ENCODE assay signal across 8 cellular contexts in genomic region chr15:50135123-50135541, GRCh38. TPM values are rescaled to one million over a fixed set of nuclear protein-coding genes. Genes with fewer than 3 reads are reported as not detected.
A peak's percentile ranks its signal among the peaks of the same experiment; 100 is the strongest.
DNase-seq lines count a peak whose midpoint lies in the region; ATAC-seq and TF ChIP-seq lines count a peak whose summit lies in the region.

No MANE protein-coding gene starts in this region.

- peaks cover 4 to 6% of the 10 kb centered on the region in 2 donors for H3K9me3 Mint-ChIP-seq in stimulated activated naive B cell treated with anti-CD40 and anti-IgM and Interleukin-4, amounts not matched to agents 10 μg/mL and 1 μg/mL and 100 μg/mL, for 72 hours
- H3K9me3 Mint-ChIP-seq in mesothelial cell of epicardium = no peaks in the 10 kb centered on the region

- H3K27ac ChIP-seq in ascending aorta = peak overlapping the region in 1 of 2 donors; percentile 68

- H3K27me3 Mint-ChIP-seq in stimulated activated naive B cell treated with anti-CD40 and anti-IgM and Interleukin-4, amounts not matched to agents 10 μg/mL and 1 μg/mL and 100 μg/mL, for 72 hours = no peaks in the 10 kb centered on the region
- H3K27me3 Mint-ChIP-seq in mesothelial cell of epicardium (ENCODE audit: low read depth) = no peaks in the 10 kb centered on the region

- H3K9me3 ChIP-seq in adipocyte (ENCODE audit: control insufficient read depth, low read length) (no peaks in the 10 kb centered on the region), ascending aorta (no peaks in the 10 kb centered on the region)

- peak overlapping the region; percentile 95 for H3K27ac Mint-ChIP-seq in stimulated activated naive B cell treated with anti-CD40 and anti-IgM and Interleukin-4, amounts not matched to agents 10 μg/mL and 1 μg/mL and 100 μg/mL, for 72 hours
- no peak overlapping the region for H3K27ac Mint-ChIP-seq in mesothelial cell of epicardium

- H3K4me3 ChIP-seq in adipocyte (ENCODE audit: low read length) = peak overlapping the region; percentile 0
- no peak overlapping the region for H3K4me3 ChIP-seq in ascending aorta

- H3K36me3 ChIP-seq in adipocyte (ENCODE audit: control insufficient read depth, insufficient read depth, low read length, severe bottlenecking) (no peaks in the 10 kb centered on the region), ascending aorta (no peaks in the 10 kb centered on the region)

- H3K4me1 Mint-ChIP-seq in stimulated activated naive B cell treated with anti-CD40 and anti-IgM and Interleukin-4, amounts not matched to agents 10 μg/mL and 1 μg/mL and 100 μg/mL, for 72 hours = peaks cover 25 to 27% of the 10 kb centered on the region in 2 donors
- peaks cover 11% of the 10 kb centered on the region for H3K4me1 Mint-ChIP-seq in mesothelial cell of epicardium

- intact Hi-C loops in ascending aorta (cut with DNase I) = no loop called here

- no peak for TF ChIP-seq CTCF in mesothelial cell of epicardium (IDR thresholded peaks at IDR 0.05; ENCODE audit: unreplicated experiment)
- TF ChIP-seq CTCF in ascending aorta (IDR thresholded peaks at IDR 0.05) = no peak

- peaks cover 43% of the 10 kb centered on the region for H3K4me1 ChIP-seq in adipocyte (ENCODE audit: control insufficient read depth, insufficient read depth, low read length)
- peaks cover 0 to 9% of the 10 kb centered on the region in 2 donors for H3K4me1 ChIP-seq in ascending aorta

- peak; percentile 3 to 8 for DNase-seq in activated CD4-positive, alpha-beta T cell treated with anti-CD3 and anti-CD28 coated beads for 4 hours
- no peak for DNase-seq in activated CD4-positive, alpha-beta T cell treated with anti-CD3 and anti-CD28 coated beads for 1 hour
- DNase-seq in adipocyte (ENCODE audit: low read depth) = no peak
- DNase-seq in stimulated activated naive B cell treated with anti-CD40 and anti-IgM and Interleukin-4, amounts not matched to agents 10 μg/mL and 1 μg/mL and 100 μg/mL, for 72 hours = peak; percentile 63
- no peak for DNase-seq in mesothelial cell of epicardium (ENCODE audit: low spot score in 2 of 2, unreplicated experiment in 2 of 2)
- DNase-seq in DMS153 (lab: John Stamatoyannopoulos, UW) = no peak
- DNase-seq in ascending aorta (ENCODE audit: low spot score in 2 of 2) = no peak

- H3K36me3 Mint-ChIP-seq in stimulated activated naive B cell treated with anti-CD40 and anti-IgM and Interleukin-4, amounts not matched to agents 10 μg/mL and 1 μg/mL and 100 μg/mL, for 72 hours = peaks cover 0 to 2% of the 10 kb centered on the region in 2 donors
- H3K36me3 Mint-ChIP-seq in mesothelial cell of epicardium = no peaks in the 10 kb centered on the region

- ATAC-seq in HG03457 (IDR thresholded peaks at IDR 0.05; ENCODE audit: unreplicated experiment) = peak; percentile 55
- peak; percentile 76 to 81 for ATAC-seq in stimulated activated naive B cell treated with anti-CD40 and anti-IgM and Interleukin-4, amounts not matched to agents 10 μg/mL and 1 μg/mL and 100 μg/mL, for 72 hours (replicated peaks)

- H3K27me3 ChIP-seq in adipocyte (replicated peaks; ENCODE audit: control insufficient read depth, insufficient read depth, low read length) (no peaks in the 10 kb centered on the region), ascending aorta (no peaks in the 10 kb centered on the region)

- peak overlapping the region; percentile 74 for H3K9ac ChIP-seq in adipocyte (ENCODE audit: low read length)

- H3K4me3 Mint-ChIP-seq in stimulated activated naive B cell treated with anti-CD40 and anti-IgM and Interleukin-4, amounts not matched to agents 10 μg/mL and 1 μg/mL and 100 μg/mL, for 72 hours = peak overlapping the region; percentile 54 to 59
- H3K4me3 Mint-ChIP-seq in mesothelial cell of epicardium = no peak overlapping the region

RNA-seq across cellular contexts. Expression of gene ATP8B4, which starts 16.1 kb away (rescaled TPM):
- total RNA-seq in mesothelial cell of epicardium (1.4 to 2.1 TPM (median 1.8 TPM) in 3 replicates), ascending aorta (15.1 TPM)

RNA-seq across cellular contexts. Expression of gene SLC27A2, which starts 46.9 kb away (rescaled TPM):
- total RNA-seq in mesothelial cell of epicardium (2.7 to 3.2 TPM (median 3.1 TPM) in 3 replicates), ascending aorta (not detected)

Comparison
In these comparisons a context has a peak if more than half of its experiments do, and no peak if none do; other contexts are left out.
1. DNase-seq: peak in activated CD4-positive, alpha-beta T cell treated with anti-CD3 and anti-CD28 coated beads for 4 hours (2 of 2) and stimulated activated naive B cell treated with anti-CD40 and anti-IgM and Interleukin-4, amounts not matched to agents 10 μg/mL and 1 μg/mL and 100 μg/mL, for 72 hours (single experiment); none in activated CD4-positive, alpha-beta T cell treated with anti-CD3 and anti-CD28 coated beads for 1 hour (single experiment), adipocyte (single experiment), mesothelial cell of epicardium (0 of 2), DMS153 (single experiment) and ascending aorta (0 of 2).